ENCODE assay signal across 8 cellular contexts in genomic region chr20:50730765-50731054, GRCh38. TPM values are rescaled to one million over a fixed set of nuclear protein-coding genes. Genes with fewer than 3 reads are reported as not detected.
DNase-seq lines count a peak whose midpoint lies in the region; ATAC-seq and TF ChIP-seq lines count a peak whose summit lies in the region.

No MANE protein-coding gene starts in this region.

- peak overlapping the region; percentile 88 for H3K4me3 Mint-ChIP-seq in activated T-cell treated with anti-CD3 and anti-CD28 coated beads, Interleukin-2, amount 50 U/mL, for 4 hours
- peak overlapping the region; percentile 84 for H3K4me3 Mint-ChIP-seq in activated T-helper 2 cell treated with anti-CD3 and anti-CD28 coated beads, Interferon-gamma antibody, Interleukin-2, Interleukin-4, amounts not matched to agents 10 μg/mL and 5 μg/mL and 100 μg/mL, durations not matched to agents 14 hours and 24 hours and 36 hours (ENCODE audit: low read depth)

- ATAC-seq in activated T-cell treated with anti-CD3 and anti-CD28 coated beads, Interleukin-2, amount 50 U/mL, for 4 hours: no peak

- H3K36me3 Mint-ChIP-seq in activated T-cell treated with anti-CD3 and anti-CD28 coated beads, Interleukin-2, amount 50 U/mL, for 4 hours (ENCODE audit: insufficient read depth): no peaks in the 10 kb centered on the region
- no peaks in the 10 kb centered on the region for H3K36me3 Mint-ChIP-seq in activated T-helper 2 cell treated with anti-CD3 and anti-CD28 coated beads, Interferon-gamma antibody, Interleukin-2, Interleukin-4, amounts not matched to agents 10 μg/mL and 5 μg/mL and 100 μg/mL, durations not matched to agents 14 hours and 24 hours and 36 hours (ENCODE audit: low read depth)

- DNase-seq in activated T-cell treated with anti-CD3 and anti-CD28 coated beads, Interleukin-2, amount 50 U/mL, for 4 hours: no peak
- no peak for DNase-seq in activated T-cell treated with anti-CD3 and anti-CD28 coated beads, Interleukin-2, amount 50 U/mL, for 48 hours
- no peak for DNase-seq in activated T-helper 2 cell treated with anti-CD3 and anti-CD28 coated beads, Interferon-gamma antibody, Interleukin-2, Interleukin-4, amounts not matched to agents 10 μg/mL and 5 μg/mL and 100 μg/mL, durations not matched to agents 14 hours and 24 hours and 36 hours (ENCODE audit: low spot score)
- DNase-seq in tibial artery: no peak
- DNase-seq in NCI-H2029 treated with DMSO at 0.1 percent for 48 hours (lab: John Stamatoyannopoulos, UW): no peak
- no peak for DNase-seq in kidney glomerular epithelial cell (lab: John Stamatoyannopoulos, UW)
- no peak for DNase-seq in GF-D8 (lab: John Stamatoyannopoulos, UW)

- no peak overlapping the region for H3K27ac Mint-ChIP-seq in activated T-helper 2 cell treated with anti-CD3 and anti-CD28 coated beads, Interferon-gamma antibody, Interleukin-2, Interleukin-4, amounts not matched to agents 10 μg/mL and 5 μg/mL and 100 μg/mL, durations not matched to agents 14 hours and 24 hours and 36 hours

- H3K27me3 Mint-ChIP-seq in activated T-cell treated with anti-CD3 and anti-CD28 coated beads, Interleukin-2, amount 50 U/mL, for 4 hours (ENCODE audit: low read depth): no peaks in the 10 kb centered on the region
- H3K27me3 Mint-ChIP-seq in activated T-helper 2 cell treated with anti-CD3 and anti-CD28 coated beads, Interferon-gamma antibody, Interleukin-2, Interleukin-4, amounts not matched to agents 10 μg/mL and 5 μg/mL and 100 μg/mL, durations not matched to agents 14 hours and 24 hours and 36 hours (ENCODE audit: low read depth): no peaks in the 10 kb centered on the region

- peaks cover 35% of the 10 kb centered on the region for H3K4me1 Mint-ChIP-seq in activated T-cell treated with anti-CD3 and anti-CD28 coated beads, Interleukin-2, amount 50 U/mL, for 4 hours (ENCODE audit: low read depth)
- H3K4me1 Mint-ChIP-seq in activated T-helper 2 cell treated with anti-CD3 and anti-CD28 coated beads, Interferon-gamma antibody, Interleukin-2, Interleukin-4, amounts not matched to agents 10 μg/mL and 5 μg/mL and 100 μg/mL, durations not matched to agents 14 hours and 24 hours and 36 hours (ENCODE audit: low read depth): peaks cover 27% of the 10 kb centered on the region

- no peaks in the 10 kb centered on the region for H3K27me3 ChIP-seq in layer of hippocampus (ENCODE audit: control insufficient read depth, insufficient read depth, low read length)
- no peaks in the 10 kb centered on the region for H3K27me3 ChIP-seq in tibial artery

- H3K4me1 ChIP-seq in tibial artery: peaks cover 4 to 35% (median 22%) of the 10 kb centered on the region in 4 donors

- intact Hi-C loops in activated T-helper 2 cell treated with anti-CD3 and anti-CD28 coated beads, Interferon-gamma antibody, Interleukin-2, Interleukin-4, amounts not matched to agents 10 μg/mL and 5 μg/mL and 100 μg/mL, durations not matched to agents 14 hours and 24 hours and 36 hours (cut with micrococcal nuclease): loop anchor here (1.0 to 10.0 kb wide), 3 partner anchors 16 to 246 kb away; partner anchors contain the start of gene ADNP
- intact Hi-C loops in tibial artery (cut with DNase I; ENCODE audit: low total_unique reads): loop anchor here (10.0 kb wide), 1 partner anchor 246 kb away; no protein-coding TSS in a partner anchor

- H3K27ac ChIP-seq in layer of hippocampus (ENCODE audit: low read depth, low read length) (peak overlapping the region; percentile 49), tibial artery (peak overlapping the region; percentile 86 to 89)

- H3K4me3 ChIP-seq in tibial artery: peak overlapping the region; percentile 83 to 94

- no peaks in the 10 kb centered on the region for H3K36me3 ChIP-seq in tibial artery

- no peaks in the 10 kb centered on the region for H3K9me3 ChIP-seq in tibial artery

- H3K9me3 Mint-ChIP-seq in activated T-cell treated with anti-CD3 and anti-CD28 coated beads, Interleukin-2, amount 50 U/mL, for 4 hours: no peaks in the 10 kb centered on the region
- no peaks in the 10 kb centered on the region for H3K9me3 Mint-ChIP-seq in activated T-helper 2 cell treated with anti-CD3 and anti-CD28 coated beads, Interferon-gamma antibody, Interleukin-2, Interleukin-4, amounts not matched to agents 10 μg/mL and 5 μg/mL and 100 μg/mL, durations not matched to agents 14 hours and 24 hours and 36 hours

- TF ChIP-seq CTCF in tibial artery (IDR thresholded peaks at IDR 0.05): no peak

RNA-seq across cellular contexts. Expression of gene PARD6B, which starts 0.7 kb away (rescaled TPM):
- total RNA-seq in activated T-cell treated with anti-CD3 and anti-CD28 coated beads, Interleukin-2, amount 50 U/mL, for 4 hours: 1 to 10 TPM; 6.8 to 9.4 (median 8.4) TPM
- 4.7 and 5.7 TPM in 2 replicates for total RNA-seq in activated T-helper 2 cell treated with anti-CD3 and anti-CD28 coated beads, Interferon-gamma antibody, Interleukin-2, Interleukin-4, amounts not matched to agents 10 μg/mL and 5 μg/mL and 100 μg/mL, durations not matched to agents 14 hours and 24 hours and 36 hours

RNA-seq across cellular contexts. Expression of gene RIPOR3, which starts 39.4 kb away (rescaled TPM):
- total RNA-seq in activated T-cell treated with anti-CD3 and anti-CD28 coated beads, Interleukin-2, amount 50 U/mL, for 4 hours: under 1 TPM; 0.21 to 0.71 (median 0.63) TPM
- total RNA-seq in activated T-helper 2 cell treated with anti-CD3 and anti-CD28 coated beads, Interferon-gamma antibody, Interleukin-2, Interleukin-4, amounts not matched to agents 10 μg/mL and 5 μg/mL and 100 μg/mL, durations not matched to agents 14 hours and 24 hours and 36 hours: not detected in 2 replicates
